Comparison of ENCODE assay signal across 8 cellular contexts in genomic region chr2:9952286-9952737, GRCh38. TPM values are rescaled to one million over a fixed set of nuclear protein-coding genes. Genes with fewer than 3 reads are reported as not detected.
A peak's percentile ranks its signal among the peaks of the same experiment; 100 is the strongest.
DNase-seq lines count a peak whose midpoint lies in the region; ATAC-seq and TF ChIP-seq lines count a peak whose summit lies in the region.

No MANE protein-coding gene starts in this region.

- intact Hi-C loops in esophagus squamous epithelium (cut with DNase I) = no loop called here
- intact Hi-C loops in prostate gland (cut with DNase I) = no loop called here

- no peaks in the 10 kb centered on the region for H3K9me3 ChIP-seq in RWPE2 (ENCODE audit: severe bottlenecking)
- no peaks in the 10 kb centered on the region for H3K9me3 ChIP-seq in esophagus squamous epithelium
- H3K9me3 ChIP-seq in prostate gland = no peaks in the 10 kb centered on the region

- H3K4me1 ChIP-seq in RWPE2 (ENCODE audit: insufficient read depth, poor library complexity, severe bottlenecking) (no peaks in the 10 kb centered on the region), esophagus squamous epithelium (peaks cover 0 to 40% (median 4%) of the 10 kb centered on the region in 3 donors), prostate gland (replicated peaks) (no peaks in the 10 kb centered on the region)

- TF ChIP-seq POLR2A in esophagus squamous epithelium (IDR thresholded peaks at IDR 0.05) (no peak), prostate gland (IDR thresholded peaks at IDR 0.05) (no peak)

- peak overlapping the region; percentile 49 for H3K4me3 ChIP-seq in GM08714 (ENCODE audit: low read length)
- peak overlapping the region; percentile 77 for H3K4me3 ChIP-seq in RWPE2 (ENCODE audit: severe bottlenecking)
- H3K4me3 ChIP-seq in esophagus squamous epithelium = peak overlapping the region; percentile 59 to 94 (median 76)
- H3K4me3 ChIP-seq in prostate gland = peak overlapping the region; percentile 74 to 90

- ATAC-seq in RWPE2 (ENCODE audit: low read depth) = no peak
- ATAC-seq in HG03469 (IDR thresholded peaks at IDR 0.05; ENCODE audit: unreplicated experiment) = no peak
- no peak for ATAC-seq in HG02642 (IDR thresholded peaks at IDR 0.05; ENCODE audit: poor library complexity, unreplicated experiment)

- H3K27me3 ChIP-seq in RWPE2 (ENCODE audit: insufficient read depth, poor library complexity, severe bottlenecking) (no peaks in the 10 kb centered on the region), esophagus squamous epithelium (peaks cover 0 to 10% (median 0%) of the 10 kb centered on the region in 4 donors), prostate gland (replicated peaks; ENCODE audit: insufficient read depth) (no peaks in the 10 kb centered on the region)

- H3K36me3 ChIP-seq in RWPE2 (ENCODE audit: low read depth) (no peaks in the 10 kb centered on the region), esophagus squamous epithelium (peaks cover 0 to 20% (median 0%) of the 10 kb centered on the region in 3 donors), prostate gland (no peaks in the 10 kb centered on the region)

- 23 to 25% methylated on average over 14 to 15 of the region's 15 CpGs for WGBS in esophagus squamous epithelium, 2 donors
- 15% methylated on average over 15 of the region's 15 CpGs for WGBS in prostate gland

- H3K27ac ChIP-seq in RWPE2 (ENCODE audit: poor library complexity, severe bottlenecking) (no peak overlapping the region), esophagus squamous epithelium (peak overlapping the region; percentile 76 to 94 (median 92)), prostate gland (peak overlapping the region; percentile 71 to 96)

- TF ChIP-seq CTCF in RWPE2 (IDR thresholded peaks at IDR 0.05; ENCODE audit: poor library complexity, severe bottlenecking) = no peak
- no peak for TF ChIP-seq CTCF in esophagus squamous epithelium (IDR thresholded peaks at IDR 0.05)
- TF ChIP-seq CTCF in prostate gland (IDR thresholded peaks at IDR 0.05) = no peak

- DNase-seq in RWPE2 (ENCODE audit: low spot score) (no peak), esophagus squamous epithelium (lab: John Stamatoyannopoulos, UW) (no peak), prostate gland (ENCODE audit: low spot score) (no peak), amygdala (lab: John Stamatoyannopoulos, UW) (no peak), glomerular visceral epithelial cell (ENCODE audit: extremely low spot score) (no peak)

RNA-seq across cellular contexts. Expression of gene GRHL1, which starts 0.8 kb away (rescaled TPM):
- total RNA-seq in esophagus squamous epithelium (100 to 1,000 TPM in 3 of 4 donors, 10 to 100 TPM in 1; 76.3 to 192 (median 115) TPM), prostate gland (10 to 100 TPM; 25.7 to 31.8 TPM)
